In genomic region chr3:157471051-157471450, GRCh38 we compare ENCODE assay signal across 1 cellular context.
TF ChIP-seq lines count a peak whose summit lies in the region.

No MANE protein-coding gene starts in this region.

TF ChIP-seq in HEK293, 187 proteins besides CTCF, POLR2A, EP300 and RAD21:
- peak; percentile 22; the same call in 1 of the 2 replicates for TF ChIP-seq ZNF335 (tag by site-specific recombination; conservative IDR thresholded peaks at IDR 0.05)
- no peak for TF ChIP-seq ZNF274 (IDR thresholded peaks at IDR 0.05; ENCODE audit: low read length)
- TF ChIP-seq ZNF274 (tag by site-specific recombination; IDR thresholded peaks at IDR 0.05; ENCODE audit: borderline replicate concordance) = no peak
